Comparison of ENCODE assay signal across 10 cellular contexts in genomic region chr21:38567577-38568360, GRCh38.
A peak's percentile ranks its signal among the peaks of the same experiment; 100 is the strongest.
DNase-seq lines count a peak whose midpoint lies in the region; ATAC-seq and TF ChIP-seq lines count a peak whose summit lies in the region.
"Had no signal": no experiment of that assay in that cellular context is flagged by ENCODE, and none has a peak within 500 bp of the region (broad histone marks: within the 10 kb centered on the region; RNA-seq: fewer than 3 reads in every experiment).

No MANE protein-coding gene starts in this region.

- peak; percentile 13 for DNase-seq in GM23338 (ENCODE audit: low spot score)
- DNase-seq in adipocyte (ENCODE audit: low read depth) = peak; percentile 80
- DNase-seq in hepatocyte (ENCODE audit: low spot score) = peak; percentile 47
- no peak for DNase-seq in stomach
- no peak for DNase-seq in NCI-H2107 treated with DMSO at 0.1 percent for 48 hours (lab: John Stamatoyannopoulos, UW; ENCODE audit: unreplicated experiment)
- no peak for DNase-seq in activated T-cell treated with anti-CD3 and anti-CD28 coated beads, Interleukin-2, amount 50 U/mL, for 4 hours
- DNase-seq: activated T-cell treated with anti-CD3 and anti-CD28 coated beads, Interleukin-2, amount 50 U/mL, for 72 hours; T1000 had no signal

- H3K4me3 ChIP-seq in GM23338 (no peak overlapping the region), adipocyte (ENCODE audit: low read length) (peak overlapping the region; percentile 81), hepatocyte (no peak overlapping the region), stomach (peak overlapping the region in 3 of 4 donors; percentile 4 to 16 (median 7))

- H3K4me1 ChIP-seq in GM23338 (ENCODE audit: insufficient read depth) (peaks cover 12% of the 10 kb centered on the region; the same call in 1 of the 2 replicates), adipocyte (ENCODE audit: control insufficient read depth, insufficient read depth, low read length) (peaks cover 10% of the 10 kb centered on the region), hepatocyte (ENCODE audit: insufficient read depth) (no peaks in the 10 kb centered on the region), stomach (peaks cover 0 to 5% (median 0%) of the 10 kb centered on the region in 4 donors)

- H3K27me3 ChIP-seq in GM23338 (ENCODE audit: insufficient read depth) (no peaks in the 10 kb centered on the region), adipocyte (replicated peaks; ENCODE audit: control insufficient read depth, insufficient read depth, low read length) (peaks cover 12% of the 10 kb centered on the region), hepatocyte (no peaks in the 10 kb centered on the region), stomach (peaks cover 0 to 31% (median 8%) of the 10 kb centered on the region in 3 donors)

- TF ChIP-seq CTCF in GM23338 (conservative IDR thresholded peaks at IDR 0.05; ENCODE audit: low read depth in 2 of 2) = no peak
- TF ChIP-seq CTCF in hepatocyte (IDR thresholded peaks at IDR 0.05; ENCODE audit: poor library complexity) = no peak
- TF ChIP-seq CTCF in stomach (IDR thresholded peaks at IDR 0.05) = no peak

- H3K9ac ChIP-seq in adipocyte (ENCODE audit: low read length) = peak overlapping the region; percentile 71

- peaks cover 12% of the 10 kb centered on the region for H3K4me1 Mint-ChIP-seq in GM23338
- H3K4me1 Mint-ChIP-seq in activated T-cell treated with anti-CD3 and anti-CD28 coated beads, Interleukin-2, amount 50 U/mL, for 4 hours (ENCODE audit: low read depth) = no peaks in the 10 kb centered on the region

- H3K79me2 ChIP-seq in GM23338 (replicated peaks; ENCODE audit: insufficient read depth) (no peaks in the 10 kb centered on the region), hepatocyte (no peaks in the 10 kb centered on the region)

- H3K9me2 ChIP-seq in GM23338 (ENCODE audit: insufficient read depth) (peaks cover 9% of the 10 kb centered on the region; the same call in 1 of the 2 replicates), hepatocyte (replicated peaks; ENCODE audit: insufficient read depth) (no peaks in the 10 kb centered on the region)

- H4K20me1 ChIP-seq in GM23338 (replicated peaks; ENCODE audit: insufficient read depth) (no peaks in the 10 kb centered on the region; the same call in 1 of the 2 replicates), hepatocyte (ENCODE audit: insufficient read depth, poor library complexity, severe bottlenecking) (no peaks in the 10 kb centered on the region)

- H2AFZ ChIP-seq in GM23338 (peak overlapping the region; percentile 90), hepatocyte (no peak overlapping the region)

- no peaks in the 10 kb centered on the region for H3K36me3 ChIP-seq in GM23338 (ENCODE audit: insufficient read depth)
- no peaks in the 10 kb centered on the region for H3K36me3 ChIP-seq in adipocyte (ENCODE audit: control insufficient read depth, insufficient read depth, low read length, severe bottlenecking)
- H3K36me3 ChIP-seq in hepatocyte (replicated peaks; ENCODE audit: insufficient read depth, low read depth) = no peaks in the 10 kb centered on the region
- no peaks in the 10 kb centered on the region for H3K36me3 ChIP-seq in stomach

- no peaks in the 10 kb centered on the region for H3K9me3 Mint-ChIP-seq in GM23338
- no peaks in the 10 kb centered on the region for H3K9me3 Mint-ChIP-seq in activated T-cell treated with anti-CD3 and anti-CD28 coated beads, Interleukin-2, amount 50 U/mL, for 4 hours

- no peak overlapping the region for H3K27ac Mint-ChIP-seq in GM23338
- H3K27ac Mint-ChIP-seq: activated T-cell treated with anti-CD3 and anti-CD28 coated beads, Interleukin-2, amount 50 U/mL, for 72 hours had no signal

- H3K27ac ChIP-seq in GM23338 (ENCODE audit: low read depth) = 0 out of 2 replicates have a peak overlapping the region, but pooled peaks have one; percentile 50
- peak overlapping the region; percentile 39 for H3K27ac ChIP-seq in hepatocyte
- no peak overlapping the region for H3K27ac ChIP-seq in stomach

- no peaks in the 10 kb centered on the region for H3K36me3 Mint-ChIP-seq in GM23338 (ENCODE audit: low read depth)
- H3K36me3 Mint-ChIP-seq in activated T-cell treated with anti-CD3 and anti-CD28 coated beads, Interleukin-2, amount 50 U/mL, for 4 hours (ENCODE audit: insufficient read depth) = no peaks in the 10 kb centered on the region

- 45% methylated on average over 21 of the region's 21 CpGs for WGBS in hepatocyte (ENCODE audit: low lambda C conversion rate, missing lambda C conversion rate)
- 55 to 67% (median 61%) methylated on average over 21 of the region's 21 CpGs for WGBS in stomach, 5 donors

- peaks cover 4% of the 10 kb centered on the region for H3K27me3 Mint-ChIP-seq in GM23338 (ENCODE audit: insufficient read depth, low read depth, poor library complexity)
- peaks cover 3% of the 10 kb centered on the region for H3K27me3 Mint-ChIP-seq in activated T-cell treated with anti-CD3 and anti-CD28 coated beads, Interleukin-2, amount 50 U/mL, for 4 hours (ENCODE audit: low read depth)

- TF ChIP-seq POLR2A in stomach (IDR thresholded peaks at IDR 0.05) = no peak

- H3K4me2 ChIP-seq in GM23338 = no peak overlapping the region
- peak overlapping the region; percentile 64 for H3K4me2 ChIP-seq in hepatocyte

- no peak for TF ChIP-seq EP300 in stomach (IDR thresholded peaks at IDR 0.05)

- H3K4me3 Mint-ChIP-seq in GM23338 = no peak overlapping the region
- H3K4me3 Mint-ChIP-seq in activated T-cell treated with anti-CD3 and anti-CD28 coated beads, Interleukin-2, amount 50 U/mL, for 4 hours = no peak overlapping the region
- H3K4me3 Mint-ChIP-seq: activated T-cell treated with anti-CD3 and anti-CD28 coated beads, Interleukin-2, amount 50 U/mL, for 72 hours had no signal

- no peaks in the 10 kb centered on the region; the same call in 1 of the 2 replicates for H3F3A ChIP-seq in GM23338 (replicated peaks; ENCODE audit: low read depth)

- intact Hi-C loops in stomach (cut with DNase I; ENCODE audit: low total_unique reads) = no loop called here

- ATAC-seq in GM23338 (peak; percentile 50; the same call in 2 of the 3 replicates), HG02798 (IDR thresholded peaks at IDR 0.05; ENCODE audit: poor library complexity, unreplicated experiment) (no peak), HG03280 (IDR thresholded peaks at IDR 0.05; ENCODE audit: unreplicated experiment) (no peak)
- ATAC-seq in activated T-cell treated with anti-CD3 and anti-CD28 coated beads, Interleukin-2, amount 50 U/mL, for 4 hours = no peak
- ATAC-seq: activated T-cell treated with anti-CD3 and anti-CD28 coated beads, Interleukin-2, amount 50 U/mL, for 72 hours had no signal

- H3K9me3 ChIP-seq in adipocyte (ENCODE audit: control insufficient read depth, low read length) (no peaks in the 10 kb centered on the region), hepatocyte (ENCODE audit: low read depth) (no peaks in the 10 kb centered on the region), stomach (no peaks in the 10 kb centered on the region)

TF ChIP-seq in GM23338, 12 proteins besides CTCF, POLR2A, EP300 and RAD21 (continues in another document):
- TF ChIP-seq ZNF114 (CRISPR knock-in tag; IDR thresholded peaks at IDR 0.05) = no peak
- no peak for TF ChIP-seq ZNF331 (CRISPR knock-in tag; IDR thresholded peaks at IDR 0.05; ENCODE audit: low read depth)
- no peak for TF ChIP-seq NANOG (IDR thresholded peaks at IDR 0.05; ENCODE audit: borderline replicate concordance)
- TF ChIP-seq, protein P1, sequence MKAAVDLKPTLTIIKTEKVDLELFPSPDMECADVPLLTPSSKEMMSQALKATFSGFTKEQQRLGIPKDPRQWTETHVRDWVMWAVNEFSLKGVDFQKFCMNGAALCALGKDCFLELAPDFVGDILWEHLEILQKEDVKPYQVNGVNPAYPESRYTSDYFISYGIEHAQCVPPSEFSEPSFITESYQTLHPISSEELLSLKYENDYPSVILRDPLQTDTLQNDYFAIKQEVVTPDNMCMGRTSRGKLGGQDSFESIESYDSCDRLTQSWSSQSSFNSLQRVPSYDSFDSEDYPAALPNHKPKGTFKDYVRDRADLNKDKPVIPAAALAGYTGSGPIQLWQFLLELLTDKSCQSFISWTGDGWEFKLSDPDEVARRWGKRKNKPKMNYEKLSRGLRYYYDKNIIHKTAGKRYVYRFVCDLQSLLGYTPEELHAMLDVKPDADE (IDR thresholded peaks at IDR 0.05) = no peak

Comparison
In these comparisons a context has a peak if more than half of its experiments do, and no peak if none do; other contexts are left out.
1. DNase-seq: peak in GM23338 (single experiment), adipocyte (single experiment) and hepatocyte (single experiment); none in stomach (single experiment), NCI-H2107 treated with DMSO at 0.1 percent for 48 hours (single experiment) and activated T-cell treated with anti-CD3 and anti-CD28 coated beads, Interleukin-2, amount 50 U/mL, for 4 hours (single experiment).
2. H3K27ac ChIP-seq: peak in GM23338 (single experiment) and hepatocyte (single experiment); none in stomach (0 of 5).
3. H3K4me3 ChIP-seq: peak in adipocyte (single experiment) and stomach (3 of 4); none in GM23338 (single experiment) and hepatocyte (single experiment).